33 cellular contexts compared by ENCODE assay signal in the genomic region with DNA sequence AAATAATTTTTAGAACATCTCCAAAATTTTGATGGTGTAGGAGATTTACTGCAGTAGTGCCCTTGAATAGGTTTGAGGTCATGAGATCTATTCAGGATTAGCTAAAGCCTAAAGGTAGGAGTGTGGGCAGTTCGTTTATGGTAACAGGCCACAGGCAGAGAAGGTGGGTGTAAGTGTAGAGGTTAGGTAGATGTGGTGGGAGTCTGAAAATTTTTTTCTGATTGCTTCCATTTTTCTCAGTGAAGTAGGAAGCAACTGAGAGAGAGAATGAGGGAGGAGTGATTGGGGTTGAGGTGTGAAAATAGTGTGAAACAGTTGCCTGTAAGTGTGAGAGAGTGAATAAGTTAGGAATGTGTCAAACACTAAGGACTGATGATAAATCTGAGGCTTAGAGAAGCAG. TPM values are rescaled to one million over a fixed set of nuclear protein-coding genes. Genes with fewer than 3 reads are reported as not detected.
DNase-seq lines count a peak whose midpoint lies in the region; ATAC-seq, FAIRE-seq and TF ChIP-seq lines count a peak whose summit lies in the region.
"Had no signal": no experiment of that assay in that cellular context is flagged by ENCODE, and none has a peak within 500 bp of the region (broad histone marks: within the 10 kb centered on the region; RNA-seq: fewer than 3 reads in every experiment).

No MANE protein-coding gene starts in this region.

- peaks cover 3 to 19% of the 10 kb centered on the region in 2 experiments; a peak in 4 of 5 replicates for H3K4me1 ChIP-seq in K562 (replicated peaks in 1 of 2; ENCODE audit: control insufficient read depth in 2 of 2, insufficient read depth in 2 of 2, low read length in 2 of 2)

- no peak for ATAC-seq in activated CD4-positive, alpha-beta T cell treated with anti-CD3 and anti-CD28 coated beads for 36 hours
- ATAC-seq in CD4-positive, alpha-beta T cell (ENCODE audit: poor library complexity): no peak
- ATAC-seq in T-helper 17 cell (no peak), K562 (no peak)
- ATAC-seq: GM23338, left cardiac atrium, psoas muscle, sciatic nerve had no signal

- no peaks in the 10 kb centered on the region for H3K9me3 ChIP-seq in CD4-positive, alpha-beta T cell (ENCODE audit: control insufficient read depth, low read length)
- no peaks in the 10 kb centered on the region for H3K9me3 ChIP-seq in T-helper 17 cell (ENCODE audit: control insufficient read depth, low read length, poor library complexity, severe bottlenecking)
- H3K9me3 ChIP-seq in K562 (replicated peaks; ENCODE audit: control insufficient read depth, insufficient read depth, low read depth, low read length): no peaks in the 10 kb centered on the region; the same call in 1 of the 2 replicates
- H3K9me3 ChIP-seq: psoas muscle had no signal

- no peak for DNase-seq in activated CD4-positive, alpha-beta T cell treated with anti-CD3 and anti-CD28 coated beads for 36 hours
- no peak for DNase-seq in activated CD4-positive, alpha-beta T cell treated with anti-CD3 and anti-CD28 coated beads for 48 hours
- no peak for DNase-seq in CD4-positive, alpha-beta T cell
- DNase-seq in T-helper 17 cell (no peak), K562 (ENCODE audit: extremely low read depth in 1 of 4, low spot score in 3 of 4) (no peak), D341Med (ENCODE audit: low spot score) (no peak), SW480 (ENCODE audit: low spot score) (no peak), Ammon's horn (ENCODE audit: low spot score) (no peak)
- DNase-seq: 8988T; activated CD4-positive, CD25-positive, alpha-beta regulatory T cell treated with anti-CD3 and anti-CD28 coated beads, Interleukin-2, amount 50 U/mL, for 72 hours; Calu3; caudate nucleus; cortex of kidney; effector memory CD4-positive, alpha-beta T cell; hippocampal formation; left cardiac atrium; NCI-H1092; NCI-H1694 treated with DMSO at 0.1 percent for 48 hours; NCI-H510A; OCI-M1; psoas muscle; stimulated activated CD4-positive, alpha-beta T cell treated with anti-CD3 and anti-CD28 coated beads, Interleukin-4, amount 100 ng/mL, for 1 hour; substantia nigra; trophoblast cell had no signal

- no peaks in the 10 kb centered on the region for H3K9me1 ChIP-seq in K562 (ENCODE audit: control insufficient read depth, insufficient read depth, low read length)

- peak; percentile 15 for FAIRE-seq in K562 (lab: Jason Lieb, UNC)

- TF ChIP-seq CTCF in CD4-positive, alpha-beta T cell (IDR thresholded peaks at IDR 0.05): no peak
- TF ChIP-seq CTCF in K562 (IDR thresholded peaks at IDR 0.05 in 2 of 3, conservative IDR thresholded peaks at IDR 0.05 in 1 of 3; ENCODE audit: insufficient read depth in 2 of 3, low read depth in 1 of 3, low read length in 3 of 3): no peak

- peaks cover 19% of the 10 kb centered on the region for H3K4me1 Mint-ChIP-seq in activated CD4-positive, alpha-beta T cell treated with anti-CD3 and anti-CD28 coated beads for 36 hours
- H3K4me1 Mint-ChIP-seq in CD4-positive, alpha-beta T cell (ENCODE audit: low read depth): peaks cover 22% of the 10 kb centered on the region
- peaks cover 15% of the 10 kb centered on the region for H3K4me1 Mint-ChIP-seq in T-helper 17 cell

- no peak for TF ChIP-seq RAD21 in K562 (CRISPR knock-in tag; conservative IDR thresholded peaks at IDR 0.05 in 1 of 2, IDR thresholded peaks at IDR 0.05 in 1 of 2)

- CTCF ChIA-PET in activated CD4-positive, alpha-beta T cell treated with anti-CD3 and anti-CD28 coated beads for 36 hours (lab: Charles Lee): interaction anchor here (1.3 to 1.5 kb wide), 3 partner anchors 9 to 14 kb away, joined by 3 to 7 read pairs (median 5); partner anchors contain the start of gene SERF2
- CTCF ChIA-PET in CD4-positive, alpha-beta T cell (lab: Charles Lee): interaction anchor here (0.9 to 3.4 kb wide), 2 partner anchors 10 to 12 kb away, joined by 3 to 29 read pairs; partner anchors contain the start of gene SERF2
- CTCF ChIA-PET in K562 (lab: Yijun Ruan, JAX; ENCODE audit: low intra/inter-chr PET ratio): no interaction called here

- H3K27ac ChIP-seq in CD4-positive, alpha-beta T cell (ENCODE audit: low read depth, low read length): no peak overlapping the region
- H3K27ac ChIP-seq in K562 (ENCODE audit: extremely low read depth, low read depth, low read length): no peak overlapping the region
- H3K27ac ChIP-seq: C4-2B, epithelial cell of prostate, psoas muscle had no signal

- in situ Hi-C loops in K562 (cut with MboI): no loop called here

- no TSS peak for BruUV-seq in K562 (replicated peaks; lab: Mats Ljungman, UMichigan)

- no peak overlapping the region for H3K4me3 Mint-ChIP-seq in activated CD4-positive, alpha-beta T cell treated with anti-CD3 and anti-CD28 coated beads for 36 hours
- peak overlapping the region; percentile 43 for H3K4me3 Mint-ChIP-seq in CD4-positive, alpha-beta T cell
- H3K4me3 Mint-ChIP-seq in T-helper 17 cell: peak overlapping the region; percentile 75
- H3K4me3 Mint-ChIP-seq: GM23338; natural killer cell treated with Interleukin-12 subunit alpha and Interleukin-12 subunit beta and Interleukin-15 and Interleukin-18, amount 100 ng/mL, for 72 hours had no signal

- no peaks in the 10 kb centered on the region for H3K9me3 Mint-ChIP-seq in activated CD4-positive, alpha-beta T cell treated with anti-CD3 and anti-CD28 coated beads for 36 hours (ENCODE audit: low read depth)
- H3K9me3 Mint-ChIP-seq in CD4-positive, alpha-beta T cell: no peaks in the 10 kb centered on the region
- H3K9me3 Mint-ChIP-seq: GM23338; natural killer cell treated with Interleukin-12 subunit alpha and Interleukin-12 subunit beta and Interleukin-15 and Interleukin-18, amount 100 ng/mL, for 72 hours had no signal

- TF ChIP-seq EP300 in K562 (IDR thresholded peaks at IDR 0.05; ENCODE audit: low read length): no peak

- H3K27ac Mint-ChIP-seq in activated CD4-positive, alpha-beta T cell treated with anti-CD3 and anti-CD28 coated beads for 36 hours: peak overlapping the region; percentile 8
- H3K27ac Mint-ChIP-seq in CD4-positive, alpha-beta T cell: peak overlapping the region; percentile 25
- no peak overlapping the region for H3K27ac Mint-ChIP-seq in T-helper 17 cell
- H3K27ac Mint-ChIP-seq: GM23338 had no signal

- POLR2A ChIA-PET in activated CD4-positive, alpha-beta T cell treated with anti-CD3 and anti-CD28 coated beads for 36 hours (lab: Charles Lee): no interaction called here
- POLR2A ChIA-PET in CD4-positive, alpha-beta T cell (lab: Charles Lee): interaction anchor here (4.4 kb wide), 1 partner anchor 13 kb away, joined by 55 read pairs; the partner anchor contains the start of gene SERF2
- POLR2A ChIA-PET in K562 (lab: Yijun Ruan, JAX): interaction anchor here (0.7 to 1.4 kb wide), 4 partner anchors 9 to 33 kb away, joined by 3 to 4 read pairs (median 3); partner anchors contain the start of gene SERF2

- no peaks in the 10 kb centered on the region for H3K27me3 ChIP-seq in CD4-positive, alpha-beta T cell (ENCODE audit: control insufficient read depth, insufficient read depth, low read length)
- H3K27me3 ChIP-seq in K562 (ENCODE audit: control insufficient read depth in 2 of 2, insufficient read depth in 2 of 2, low read length in 2 of 2): no peaks in the 10 kb centered on the region

- no peaks in the 10 kb centered on the region for H3K79me2 ChIP-seq in K562 (ENCODE audit: control insufficient read depth, insufficient read depth, low read length)

- no peak overlapping the region for H3K4me2 ChIP-seq in K562 (ENCODE audit: insufficient read depth, low read length)
- H3K4me2 ChIP-seq: GM23338 had no signal

- no peaks in the 10 kb centered on the region; the same call in 1 of the 2 replicates for H4K20me1 ChIP-seq in K562 (replicated peaks; ENCODE audit: control insufficient read depth, insufficient read depth, low read length)

- H3K9ac ChIP-seq in K562 (ENCODE audit: insufficient read depth in 1 of 2, low read depth in 2 of 2, low read length in 2 of 2): no peak overlapping the region

- H2AFZ ChIP-seq in K562 (ENCODE audit: low read depth, low read length): no peak overlapping the region
- H2AFZ ChIP-seq: GM23338 had no signal

- TF ChIP-seq POLR2A in K562 (conservative IDR thresholded peaks at IDR 0.05): no peak

- peaks cover 6% of the 10 kb centered on the region; the same call in 2 of the 3 replicates for H3K36me3 ChIP-seq in K562 (ENCODE audit: control insufficient read depth, insufficient read depth, low read length)

- intact Hi-C loops in activated CD4-positive, alpha-beta T cell treated with anti-CD3 and anti-CD28 coated beads for 36 hours (cut with DNase I, micrococcal nuclease): loop anchor here in 1 of 2 experiments (10.0 kb wide), 1 partner anchor 264 kb away; the partner anchor contains the start of gene MAP1A
- intact Hi-C loops in CD4-positive, alpha-beta T cell (cut with DNase I, micrococcal nuclease): no loop called here
- intact Hi-C loops in K562 (cut with micrococcal nuclease): no loop called here

- WGBS in K562 (ENCODE audit: insufficient coverage, low coverage, missing lambda C conversion rate): 23% methylated on average over 1 of the region's 1 CpG

- no peaks in the 10 kb centered on the region for H3K36me3 Mint-ChIP-seq in activated CD4-positive, alpha-beta T cell treated with anti-CD3 and anti-CD28 coated beads for 36 hours (ENCODE audit: low read depth)
- H3K36me3 Mint-ChIP-seq in CD4-positive, alpha-beta T cell (ENCODE audit: low read depth): peaks cover 7% of the 10 kb centered on the region
- H3K36me3 Mint-ChIP-seq in T-helper 17 cell (ENCODE audit: low read depth): no peaks in the 10 kb centered on the region
- H3K36me3 Mint-ChIP-seq: natural killer cell treated with Interleukin-12 subunit alpha and Interleukin-12 subunit beta and Interleukin-15 and Interleukin-18, amount 100 ng/mL, for 72 hours had no signal

- no peak overlapping the region for H3K4me3 ChIP-seq in K562
- H3K4me3 ChIP-seq: GM23338, lung, psoas muscle had no signal

- H3K27me3 Mint-ChIP-seq in activated CD4-positive, alpha-beta T cell treated with anti-CD3 and anti-CD28 coated beads for 36 hours: no peaks in the 10 kb centered on the region
- H3K27me3 Mint-ChIP-seq in CD4-positive, alpha-beta T cell: no peaks in the 10 kb centered on the region
- H3K27me3 Mint-ChIP-seq in T-helper 17 cell: no peaks in the 10 kb centered on the region

RNA-seq across cellular contexts. Expression of gene ELL3, which starts 2.2 kb away (rescaled TPM):
- total RNA-seq in activated CD4-positive, alpha-beta T cell treated with anti-CD3 and anti-CD28 coated beads for 36 hours: 1 to 10 TPM; 3.6 TPM
- 1 to 10 TPM; 1.1 to 2.3 TPM for total RNA-seq in CD4-positive, alpha-beta T cell
- total RNA-seq in T-helper 17 cell: under 1 TPM; 0.63 to 0.97 TPM
- total RNA-seq in K562 (2011; cell fraction: chromatin; rRNA removed; ENCODE audit: low replicate concordance): 4.3 and 5.0 TPM in 2 replicates
- 4.3 and 6.3 TPM in 2 replicates for total RNA-seq in K562 (2011; cell fraction: nucleolus; rRNA removed)
- 2.8 and 3.9 TPM in 2 replicates for total RNA-seq in K562 (2011; cell fraction: nucleoplasm; rRNA removed)
- 2.9 and 5.2 TPM in 2 replicates for total RNA-seq in K562 (2014; rRNA removed)
- total RNA-seq in K562 (2014; rRNA removed; fragmentation: Illumina TruSeq; extraction: Trizol): 1.9 and 2.6 TPM in 2 replicates
- 1.5 TPM in 2 replicates for total RNA-seq in K562 (2015; rRNA removed; fragmentation: Illumina TruSeq; extraction: Trizol)
- total RNA-seq in K562 (2021): 0.80 and 1.9 TPM in 2 replicates
- 0.96 and 2.6 TPM in 2 replicates for polyA plus RNA-seq in K562 (2011; rRNA removed)
- polyA plus RNA-seq in K562 (2011; cell fraction: cytosol; rRNA removed): 0.59 and 3.0 TPM in 2 replicates
- polyA plus RNA-seq in K562 (2011; cell fraction: nucleus; rRNA removed): 3.2 and 5.4 TPM in 2 replicates
- 1.2 and 2.0 TPM in 2 replicates for polyA plus RNA-seq in K562 (2012)
- 1.8 and 2.6 TPM in 2 replicates for polyA plus RNA-seq in K562 (2014; fragmentation: Illumina TruSeq; extraction: Trizol)
- 1 to 10 TPM; 2.9 to 3.6 TPM for polyA plus RNA-seq in K562 (2014; fragmentation: Nextera tagmentation; extraction: Ambion mirVana)
- polyA plus RNA-seq in K562 (2014; rRNA removed): 3.0 and 3.9 TPM in 2 replicates
- 0.87 and 3.2 TPM in 2 replicates for polyA minus RNA-seq in K562 (2011; rRNA and poly(A)+ RNA removed)
- 1.9 TPM in 1 of 2 replicates, not detected in the other for polyA minus RNA-seq in K562 (2011; cell fraction: cytosol; rRNA and poly(A)+ RNA removed)
- 2.0 and 4.8 TPM in 2 replicates for polyA minus RNA-seq in K562 (2011; cell fraction: nucleus; rRNA and poly(A)+ RNA removed)

RNA-seq across cellular contexts. Expression of gene SERF2, which starts 13.1 kb away (rescaled TPM):
- total RNA-seq in activated CD4-positive, alpha-beta T cell treated with anti-CD3 and anti-CD28 coated beads for 36 hours: 100 to 1,000 TPM; 710 to 718 TPM
- 100 to 1,000 TPM; 319 to 323 TPM for total RNA-seq in CD4-positive, alpha-beta T cell
- total RNA-seq in T-helper 17 cell (100 to 1,000 TPM; 424 to 465 TPM), K562 (2014; rRNA removed) (504 and 539 TPM in 2 replicates), K562 (2014; rRNA removed; fragmentation: Illumina TruSeq; extraction: Trizol) (330 and 497 TPM in 2 replicates), K562 (2015; rRNA removed; fragmentation: Illumina TruSeq; extraction: Trizol) (505 and 539 TPM in 2 replicates), K562 (2021) (867 and 903 TPM in 2 replicates)
- 218 and 403 TPM in 2 replicates for total RNA-seq in K562 (2011; cell fraction: chromatin; rRNA removed; ENCODE audit: low replicate concordance)
- 324 and 335 TPM in 2 replicates for total RNA-seq in K562 (2011; cell fraction: nucleolus; rRNA removed)
- 384 and 484 TPM in 2 replicates for total RNA-seq in K562 (2011; cell fraction: nucleoplasm; rRNA removed)
- polyA plus RNA-seq in K562 (2011; rRNA removed) (829 and 915 TPM in 2 replicates), K562 (2014; fragmentation: Illumina TruSeq; extraction: Trizol) (1,117 and 1,415 TPM in 2 replicates), K562 (2014; fragmentation: Nextera tagmentation; extraction: Ambion mirVana) (1,000 to 10,000 TPM; 2,726 to 3,360 TPM), K562 (2014; rRNA removed) (1,025 and 1,310 TPM in 2 replicates)
- 1,193 and 1,426 TPM in 2 replicates for polyA plus RNA-seq in K562 (2011; cell fraction: cytosol; rRNA removed)
- polyA plus RNA-seq in K562 (2011; cell fraction: nucleus; rRNA removed): 959 and 1,088 TPM in 2 replicates
- polyA plus RNA-seq in K562 (2012): 922 and 1,325 TPM in 2 replicates
- polyA minus RNA-seq in K562 (2011; rRNA and poly(A)+ RNA removed): 168 and 202 TPM in 2 replicates
- polyA minus RNA-seq in K562 (2011; cell fraction: cytosol; rRNA and poly(A)+ RNA removed): 213 and 218 TPM in 2 replicates
- polyA minus RNA-seq in K562 (2011; cell fraction: nucleus; rRNA and poly(A)+ RNA removed): 104 and 170 TPM in 2 replicates

RNA-seq across cellular contexts. Expression of gene SERINC4, which starts 21.0 kb away (rescaled TPM):
- total RNA-seq in activated CD4-positive, alpha-beta T cell treated with anti-CD3 and anti-CD28 coated beads for 36 hours: under 1 TPM; 0.42 to 0.46 TPM
- total RNA-seq in CD4-positive, alpha-beta T cell: under 1 TPM in 1 of 2 experiments, not detected in 1; 0.36 TPM
- total RNA-seq in T-helper 17 cell (under 1 TPM in 1 of 2 donors, not detected in 1; 0.32 TPM), K562 (2014; rRNA removed) (0.24 TPM in 1 of 2 replicates, not detected in the other), K562 (2014; rRNA removed; fragmentation: Illumina TruSeq; extraction: Trizol) (0.13 TPM in 1 of 2 replicates, not detected in the other), K562 (2015; rRNA removed; fragmentation: Illumina TruSeq; extraction: Trizol) (0.08 and 0.14 TPM in 2 replicates), K562 (2021) (0.16 and 0.22 TPM in 2 replicates)
- total RNA-seq in K562 (2011; cell fraction: chromatin; rRNA removed; ENCODE audit: low replicate concordance): 0.83 and 1.1 TPM in 2 replicates
- total RNA-seq in K562 (2011; cell fraction: nucleolus; rRNA removed): 0.50 and 0.53 TPM in 2 replicates
- 0.46 and 0.59 TPM in 2 replicates for total RNA-seq in K562 (2011; cell fraction: nucleoplasm; rRNA removed)
- polyA plus RNA-seq in K562 (2011; rRNA removed) (0.18 TPM in 2 replicates), K562 (2014; fragmentation: Illumina TruSeq; extraction: Trizol) (0.06 and 0.18 TPM in 2 replicates), K562 (2014; fragmentation: Nextera tagmentation; extraction: Ambion mirVana) (under 1 TPM; 0.23 to 0.48 TPM), K562 (2014; rRNA removed) (0.23 and 0.86 TPM in 2 replicates)
- 0.07 and 0.13 TPM in 2 replicates for polyA plus RNA-seq in K562 (2011; cell fraction: cytosol; rRNA removed)
- polyA plus RNA-seq in K562 (2011; cell fraction: nucleus; rRNA removed): 0.14 and 0.28 TPM in 2 replicates
- polyA plus RNA-seq in K562 (2012): 0.07 TPM in 1 of 2 replicates, not detected in the other
- 0.18 and 0.32 TPM in 2 replicates for polyA minus RNA-seq in K562 (2011; rRNA and poly(A)+ RNA removed)
- polyA minus RNA-seq in K562 (2011; cell fraction: cytosol; rRNA and poly(A)+ RNA removed): not detected in 2 replicates
- polyA minus RNA-seq in K562 (2011; cell fraction: nucleus; rRNA and poly(A)+ RNA removed): 0.11 and 0.27 TPM in 2 replicates
- total RNA-seq: GM23338, M059J, omental fat pad, SK-MEL-5 had no signal
- polyA plus RNA-seq: GM23338 had no signal

RNA-seq across cellular contexts. Expression of gene HYPK, which starts 21.4 kb away (rescaled TPM):
- total RNA-seq in activated CD4-positive, alpha-beta T cell treated with anti-CD3 and anti-CD28 coated beads for 36 hours: 10 to 100 TPM; 14.0 to 16.4 TPM
- total RNA-seq in CD4-positive, alpha-beta T cell: 10 to 100 TPM; 17.6 to 18.5 TPM
- total RNA-seq in T-helper 17 cell (10 to 100 TPM; 15.7 to 22.8 TPM), K562 (2014; rRNA removed) (21.1 and 40.6 TPM in 2 replicates), K562 (2014; rRNA removed; fragmentation: Illumina TruSeq; extraction: Trizol) (6.5 and 7.2 TPM in 2 replicates), K562 (2015; rRNA removed; fragmentation: Illumina TruSeq; extraction: Trizol) (6.0 and 9.0 TPM in 2 replicates), K562 (2021) (23.7 and 27.7 TPM in 2 replicates)
- total RNA-seq in K562 (2011; cell fraction: chromatin; rRNA removed; ENCODE audit: low replicate concordance): 43.0 and 50.8 TPM in 2 replicates
- total RNA-seq in K562 (2011; cell fraction: nucleolus; rRNA removed): 31.5 and 32.9 TPM in 2 replicates
- total RNA-seq in K562 (2011; cell fraction: nucleoplasm; rRNA removed): 41.6 and 66.5 TPM in 2 replicates
- polyA plus RNA-seq in K562 (2011; rRNA removed) (25.8 and 28.0 TPM in 2 replicates), K562 (2014; fragmentation: Illumina TruSeq; extraction: Trizol) (17.5 and 26.1 TPM in 2 replicates), K562 (2014; fragmentation: Nextera tagmentation; extraction: Ambion mirVana) (1 to 10 TPM; 9.6 TPM), K562 (2014; rRNA removed) (22.7 and 33.9 TPM in 2 replicates)
- polyA plus RNA-seq in K562 (2011; cell fraction: cytosol; rRNA removed): 1.8 and 4.5 TPM in 2 replicates
- polyA plus RNA-seq in K562 (2011; cell fraction: nucleus; rRNA removed): 20.3 and 23.9 TPM in 2 replicates
- 3.3 and 8.7 TPM in 2 replicates for polyA plus RNA-seq in K562 (2012)
- polyA minus RNA-seq in K562 (2011; rRNA and poly(A)+ RNA removed): 11.6 and 13.6 TPM in 2 replicates
- polyA minus RNA-seq in K562 (2011; cell fraction: cytosol; rRNA and poly(A)+ RNA removed): 19.9 and 20.8 TPM in 2 replicates
- polyA minus RNA-seq in K562 (2011; cell fraction: nucleus; rRNA and poly(A)+ RNA removed): 8.5 and 17.2 TPM in 2 replicates

RNA-seq across cellular contexts. Expression of gene PDIA3, which starts 32.8 kb away (rescaled TPM):
- 100 to 1,000 TPM; 274 to 287 TPM for total RNA-seq in activated CD4-positive, alpha-beta T cell treated with anti-CD3 and anti-CD28 coated beads for 36 hours
- total RNA-seq in CD4-positive, alpha-beta T cell: 100 to 1,000 TPM; 179 to 200 TPM
- 100 to 1,000 TPM; 168 to 170 TPM for total RNA-seq in T-helper 17 cell
- 96.5 and 219 TPM in 2 replicates for total RNA-seq in K562 (2011; cell fraction: chromatin; rRNA removed; ENCODE audit: low replicate concordance)
- 94.5 and 105 TPM in 2 replicates for total RNA-seq in K562 (2011; cell fraction: nucleolus; rRNA removed)
- total RNA-seq in K562 (2011; cell fraction: nucleoplasm; rRNA removed): 188 and 211 TPM in 2 replicates
- total RNA-seq in K562 (2014; rRNA removed): 76.6 and 83.8 TPM in 2 replicates
- 226 and 263 TPM in 2 replicates for total RNA-seq in K562 (2014; rRNA removed; fragmentation: Illumina TruSeq; extraction: Trizol)
- total RNA-seq in K562 (2015; rRNA removed; fragmentation: Illumina TruSeq; extraction: Trizol): 226 and 243 TPM in 2 replicates
- 292 and 308 TPM in 2 replicates for total RNA-seq in K562 (2021)
- polyA plus RNA-seq in K562 (2011; rRNA removed): 130 and 161 TPM in 2 replicates
- 27.8 and 43.8 TPM in 2 replicates for polyA plus RNA-seq in K562 (2011; cell fraction: cytosol; rRNA removed)
- 55.4 and 65.2 TPM in 2 replicates for polyA plus RNA-seq in K562 (2011; cell fraction: nucleus; rRNA removed)
- polyA plus RNA-seq in K562 (2012): 311 and 474 TPM in 2 replicates
- polyA plus RNA-seq in K562 (2014; fragmentation: Illumina TruSeq; extraction: Trizol): 291 and 386 TPM in 2 replicates
- 10 to 100 TPM; 13.5 to 40.8 TPM for polyA plus RNA-seq in K562 (2014; fragmentation: Nextera tagmentation; extraction: Ambion mirVana)
- 137 and 149 TPM in 2 replicates for polyA plus RNA-seq in K562 (2014; rRNA removed)
- polyA minus RNA-seq in K562 (2011; rRNA and poly(A)+ RNA removed): 43.8 and 67.2 TPM in 2 replicates
- polyA minus RNA-seq in K562 (2011; cell fraction: cytosol; rRNA and poly(A)+ RNA removed): 47.6 and 85.4 TPM in 2 replicates
- 19.5 and 36.5 TPM in 2 replicates for polyA minus RNA-seq in K562 (2011; cell fraction: nucleus; rRNA and poly(A)+ RNA removed)
